In the genomic region with DNA sequence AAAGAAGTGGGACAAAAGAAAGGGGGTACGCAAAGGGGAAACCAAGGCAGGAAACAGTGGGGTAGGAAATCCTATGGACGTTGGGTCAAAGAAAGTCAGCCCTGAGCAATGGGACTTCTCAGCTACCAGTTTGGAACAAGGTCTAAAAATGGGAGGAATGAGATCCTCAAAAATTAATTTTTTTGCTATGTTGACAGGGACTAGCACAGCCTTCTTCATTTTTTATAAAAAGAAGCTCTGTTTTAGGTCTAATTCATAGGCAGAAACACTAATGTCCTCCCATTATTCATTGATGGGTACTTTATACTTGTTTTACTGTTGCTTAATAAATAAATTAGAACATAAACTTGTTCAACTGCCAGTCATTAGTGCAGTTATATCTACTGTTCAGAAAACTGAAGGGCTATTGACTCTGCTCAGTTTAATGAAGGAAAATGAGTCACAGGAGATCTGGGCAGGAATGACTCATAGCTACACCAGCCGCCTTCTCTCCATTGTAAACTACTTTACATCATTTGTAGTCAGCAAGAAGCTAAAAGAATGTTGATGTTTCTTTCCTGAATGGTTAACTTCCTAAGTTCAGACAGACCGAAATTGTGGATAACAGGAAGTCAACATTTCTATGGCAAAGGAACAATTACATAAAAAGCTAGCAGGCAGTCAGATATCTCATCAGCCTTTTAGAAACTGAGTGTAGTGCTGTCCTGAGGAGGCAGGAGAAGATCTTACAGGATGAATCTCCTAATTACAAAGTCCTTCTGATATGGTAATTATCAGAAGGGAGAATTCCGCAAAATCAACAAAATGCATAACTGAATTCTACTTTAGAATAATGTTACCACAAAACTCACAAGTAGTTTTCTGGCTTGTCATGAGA, we compare ENCODE assay signal across 10 cellular contexts.
DNase-seq lines count a peak whose midpoint lies in the region; ATAC-seq and TF ChIP-seq lines count a peak whose summit lies in the region.
"Had no signal": no experiment of that assay in that cellular context is flagged by ENCODE, and none has a peak within 500 bp of the region (broad histone marks: within the 10 kb centered on the region; RNA-seq: fewer than 3 reads in every experiment).

No MANE protein-coding gene starts in this region.

- no peaks in the 10 kb centered on the region for H3K4me1 Mint-ChIP-seq in immature natural killer cell

- TF ChIP-seq CTCF in fibroblast of the aortic adventitia (IDR thresholded peaks at IDR 0.05; ENCODE audit: insufficient read depth, low read length) = no peak

- no peak overlapping the region for H3K4me3 ChIP-seq in fibroblast of the aortic adventitia (ENCODE audit: low read depth, low read length)
- H3K4me3 ChIP-seq: testis had no signal

- no peak overlapping the region for H3K27ac Mint-ChIP-seq in immature natural killer cell

- DNase-seq in NCI-H774 (lab: John Stamatoyannopoulos, UW) (peak; percentile 21), fibroblast of the aortic adventitia (ENCODE audit: low read depth) (peak; percentile 82), renal cortical epithelial cell (ENCODE audit: low read depth) (peak; percentile 100), immature natural killer cell (no peak)
- DNase-seq in central memory CD4-positive, alpha-beta T cell = no peak
- DNase-seq: activated CD4-positive, alpha-beta T cell treated with anti-CD3 and anti-CD28 coated beads for 4 hours; testis had no signal

- peak; percentile 90 for ATAC-seq in GM18519 (IDR thresholded peaks at IDR 0.05; ENCODE audit: low FRiP score, unreplicated experiment)
- ATAC-seq in GM21381 (IDR thresholded peaks at IDR 0.05; ENCODE audit: unreplicated experiment) = no peak
- no peak for ATAC-seq in HG03378 (IDR thresholded peaks at IDR 0.05; ENCODE audit: unreplicated experiment)

- H3K36me3 Mint-ChIP-seq in immature natural killer cell = no peaks in the 10 kb centered on the region

- peaks cover 1 to 3% (median 1%) of the 10 kb centered on the region in 3 donors for H3K27me3 Mint-ChIP-seq in immature natural killer cell (ENCODE audit: low read depth in 3 of 3)

- no peak overlapping the region for H3K4me3 Mint-ChIP-seq in immature natural killer cell

- H3K9me3 Mint-ChIP-seq in immature natural killer cell = peaks cover 0 to 3% (median 0%) of the 10 kb centered on the region in 6 donors

Comparison
In these comparisons a context has a peak if more than half of its experiments do, and no peak if none do; other contexts are left out.
1. DNase-seq: peak in NCI-H774 (single experiment), fibroblast of the aortic adventitia (single experiment) and renal cortical epithelial cell (single experiment); none in immature natural killer cell (0 of 3) and central memory CD4-positive, alpha-beta T cell (single experiment).